Comparison of ENCODE assay signal across 15 cellular contexts in genomic region chr16:10558305-10558704, GRCh38. TPM values are rescaled to one million over a fixed set of nuclear protein-coding genes. Genes with fewer than 3 reads are reported as not detected.
A peak's percentile ranks its signal among the peaks of the same experiment; 100 is the strongest.
DNase-seq lines count a peak whose midpoint lies in the region; ATAC-seq and TF ChIP-seq lines count a peak whose summit lies in the region.
"Had no signal": no experiment of that assay in that cellular context is flagged by ENCODE, and none has a peak within 500 bp of the region (broad histone marks: within the 10 kb centered on the region; RNA-seq: fewer than 3 reads in every experiment).

No MANE protein-coding gene starts in this region.

- no peaks in the 10 kb centered on the region for H3K36me3 Mint-ChIP-seq in MCF 10A (ENCODE audit: insufficient read depth, unreplicated experiment)
- H3K36me3 Mint-ChIP-seq: activated naive CD4-positive, alpha-beta T cell treated with anti-CD3 and anti-CD28 coated beads, Interleukin-2, amount 50 U/mL, for 24 hours had no signal

- 36 to 47% methylated on average over 7 of the region's 7 CpGs for WGBS in heart right ventricle, 2 donors
- WGBS in prostate gland, result 52% methylated on average over 7 of the region's 7 CpGs
- 1 to 10% methylated on average over 7 of the region's 7 CpGs for WGBS in aorta, 2 donors

- ATAC-seq in heart right ventricle, result peak in 5 of 8 donors; percentile 2 to 20 (median 11)
- ATAC-seq in aorta (ENCODE audit: low FRiP score), result peak; percentile 67
- no peak for ATAC-seq in HG03196 (IDR thresholded peaks at IDR 0.05; ENCODE audit: unreplicated experiment)
- no peak for ATAC-seq in HG02798 (IDR thresholded peaks at IDR 0.05; ENCODE audit: poor library complexity, unreplicated experiment)
- ATAC-seq: stimulated activated naive CD8-positive, alpha-beta T cell treated with anti-CD3 and anti-CD28 coated beads, Interleukin-15, Interleukin-2, amounts not matched to agents 100 U/mL and 50 U/mL, for 24 hours had no signal

- H3K9me3 ChIP-seq in breast epithelium (peaks cover 7 to 8% of the 10 kb centered on the region in 2 donors), heart right ventricle (peaks cover 0 to 13% (median 9%) of the 10 kb centered on the region in 11 donors), prostate gland (no peaks in the 10 kb centered on the region), aorta (ENCODE audit: control insufficient read depth, low read length) (no peaks in the 10 kb centered on the region)

- TF ChIP-seq CTCF in breast epithelium (IDR thresholded peaks at IDR 0.05) (no peak), MCF 10A (IDR thresholded peaks at IDR 0.05; ENCODE audit: unreplicated experiment) (no peak), heart right ventricle (IDR thresholded peaks at IDR 0.05) (no peak), prostate gland (IDR thresholded peaks at IDR 0.05) (no peak)

- intact Hi-C loops in breast epithelium (cut with DNase I; ENCODE audit: low total_unique reads), result no loop called here
- intact Hi-C loops in MCF 10A (cut with micrococcal nuclease), result no loop called here
- intact Hi-C loops in heart right ventricle (cut with DNase I), result no loop called here
- intact Hi-C loops in prostate gland (cut with DNase I), result no loop called here
- intact Hi-C loops in aorta (cut with DNase I), result loop anchor here in 1 of 2 donors (2.0 kb wide), 1 partner anchor 22 kb away; the partner anchor contains the start of gene EMP2

- CTCF ChIA-PET in MCF 10A (lab: Yijun Ruan, JAX), result interaction anchor here (0.6 kb wide), 1 partner anchor 289 kb away, joined by 4 read pairs; no protein-coding TSS in a partner anchor

- peaks cover 5 to 6% of the 10 kb centered on the region in 2 donors for H3K4me1 ChIP-seq in breast epithelium
- peaks cover 21 to 100% (median 88%) of the 10 kb centered on the region in 9 donors for H3K4me1 ChIP-seq in heart right ventricle
- no peaks in the 10 kb centered on the region for H3K4me1 ChIP-seq in prostate gland (replicated peaks)
- no peaks in the 10 kb centered on the region for H3K4me1 ChIP-seq in aorta (ENCODE audit: control insufficient read depth in 1 of 2, insufficient read depth in 2 of 2, low read length in 2 of 2)

- TF ChIP-seq POLR2A in breast epithelium (IDR thresholded peaks at IDR 0.05), result no peak
- TF ChIP-seq POLR2A in prostate gland (IDR thresholded peaks at IDR 0.05), result no peak

- H3K27me3 Mint-ChIP-seq in MCF 10A (ENCODE audit: insufficient read depth, unreplicated experiment), result no peaks in the 10 kb centered on the region

- H3K4me3 ChIP-seq in breast epithelium, result peak overlapping the region; percentile 25 to 63 (median 32)
- H3K4me3 ChIP-seq in heart right ventricle, result peak overlapping the region in 8 of 10 donors; percentile 12 to 46 (median 34)
- H3K4me3 ChIP-seq in prostate gland, result no peak overlapping the region
- H3K4me3 ChIP-seq in aorta (ENCODE audit: low read length in 2 of 2), result no peak overlapping the region
- H3K4me3 ChIP-seq: SJSA1 had no signal

- peaks cover 8% of the 10 kb centered on the region for H3K9me3 Mint-ChIP-seq in MCF 10A (ENCODE audit: unreplicated experiment)

- POLR2A ChIA-PET in MCF 10A (lab: Yijun Ruan, JAX), result interaction anchor here (0.6 to 0.7 kb wide), 2 partner anchors 17 to 113 kb away, joined by 4 read pairs; no protein-coding TSS in a partner anchor

- H3K27ac ChIP-seq in breast epithelium (peak overlapping the region; percentile 81 to 98), heart right ventricle (peak overlapping the region; percentile 88 to 97 (median 92)), prostate gland (peak overlapping the region; percentile 60 to 70), aorta (ENCODE audit: low read depth in 1 of 2, low read length in 2 of 2) (peak overlapping the region; percentile 83 to 98)
- H3K27ac ChIP-seq: 22Rv1, SJSA1 had no signal

- DNase-seq in breast epithelium (ENCODE audit: low spot score in 2 of 2) (no peak), MCF 10A (ENCODE audit: unreplicated experiment) (no peak), heart right ventricle (no peak), prostate gland (ENCODE audit: low spot score) (peak; percentile 33), aorta (no peak), HUDEP-2 (lab: John Stamatoyannopoulos, UW; ENCODE audit: unreplicated experiment in 76 of 76) (no peak)
- DNase-seq: NCI-H1436; stimulated activated CD4-positive, alpha-beta T cell treated with anti-CD3 and anti-CD28 coated beads, Interleukin-4, amount 100 ng/mL, for 4 hours; stimulated activated naive CD8-positive, alpha-beta T cell treated with anti-CD3 and anti-CD28 coated beads, Interleukin-15, Interleukin-2, amounts not matched to agents 100 U/mL and 50 U/mL, for 24 hours had no signal

- H3K27ac Mint-ChIP-seq in MCF 10A (ENCODE audit: low read depth, unreplicated experiment), result no peak overlapping the region
- H3K27ac Mint-ChIP-seq: activated naive CD4-positive, alpha-beta T cell treated with anti-CD3 and anti-CD28 coated beads, Interleukin-2, amount 50 U/mL, for 24 hours; dendritic cell treated with granulocyte-macrophage colony-stimulating factor and Interleukin-4, amounts not matched to agents 40 ng/mL and 50 ng/mL, for 4 days had no signal

- H3K27me3 ChIP-seq in breast epithelium (no peaks in the 10 kb centered on the region), heart right ventricle (no peaks in the 10 kb centered on the region), prostate gland (replicated peaks; ENCODE audit: insufficient read depth) (no peaks in the 10 kb centered on the region), aorta (ENCODE audit: control insufficient read depth in 1 of 2, insufficient read depth in 2 of 2, low read length in 1 of 2) (no peaks in the 10 kb centered on the region)
- H3K27me3 ChIP-seq: SJSA1 had no signal

- H3K36me3 ChIP-seq in breast epithelium (no peaks in the 10 kb centered on the region), heart right ventricle (peaks cover 0 to 6% (median 0%) of the 10 kb centered on the region in 9 donors), prostate gland (no peaks in the 10 kb centered on the region), aorta (ENCODE audit: control insufficient read depth in 1 of 2, insufficient read depth in 2 of 2, low read length in 1 of 2) (no peaks in the 10 kb centered on the region)
- H3K36me3 ChIP-seq: SJSA1 had no signal

- H3K4me3 Mint-ChIP-seq in MCF 10A (ENCODE audit: unreplicated experiment), result no peak overlapping the region
- H3K4me3 Mint-ChIP-seq: activated naive CD4-positive, alpha-beta T cell treated with anti-CD3 and anti-CD28 coated beads, Interleukin-2, amount 50 U/mL, for 24 hours; dendritic cell treated with granulocyte-macrophage colony-stimulating factor and Interleukin-4, amounts not matched to agents 40 ng/mL and 50 ng/mL, for 4 days had no signal

- H3K4me1 Mint-ChIP-seq in MCF 10A (ENCODE audit: insufficient read depth, unreplicated experiment), result no peaks in the 10 kb centered on the region

- BruUV-seq in MCF 10A (replicated peaks; lab: Mats Ljungman, UMichigan), result no TSS peak

RNA-seq across cellular contexts. Expression of gene EMP2, which starts 22.1 kb away (rescaled TPM):
- total RNA-seq in breast epithelium, result 10 to 100 TPM; 46.9 to 69.2 (median 66.0) TPM
- total RNA-seq in MCF 10A (2022), result 1.7 and 4.8 TPM in 2 replicates
- 100 to 1,000 TPM in 1 of 10 donors, 10 to 100 TPM in 9; 44.6 to 108 (median 62.0) TPM for total RNA-seq in heart right ventricle
- polyA plus RNA-seq in heart right ventricle, result 10 to 100 TPM; 36.1 to 40.9 TPM
- total RNA-seq in prostate gland, result 10 to 100 TPM; 40.8 to 87.2 TPM
- 100 to 1,000 TPM; 133 to 143 TPM for total RNA-seq in aorta
- polyA plus RNA-seq in aorta, result 10 to 100 TPM; 18.9 to 52.6 TPM

Comparison
In these comparisons a context has a peak if more than half of its experiments do, and no peak if none do; other contexts are left out.
1. H3K4me3 ChIP-seq: peak in breast epithelium (3 of 3) and heart right ventricle (8 of 10); none in prostate gland (0 of 2) and aorta (0 of 2).
2. ATAC-seq: peak in heart right ventricle (5 of 8) and aorta (single experiment); none in HG03196 (single experiment) and HG02798 (single experiment).
3. Peak in every context shown above with its lines, with median percentiles within 50 percentile points of each other: H3K27ac ChIP-seq.